8 cellular contexts compared by ENCODE assay signal in the genomic region with DNA sequence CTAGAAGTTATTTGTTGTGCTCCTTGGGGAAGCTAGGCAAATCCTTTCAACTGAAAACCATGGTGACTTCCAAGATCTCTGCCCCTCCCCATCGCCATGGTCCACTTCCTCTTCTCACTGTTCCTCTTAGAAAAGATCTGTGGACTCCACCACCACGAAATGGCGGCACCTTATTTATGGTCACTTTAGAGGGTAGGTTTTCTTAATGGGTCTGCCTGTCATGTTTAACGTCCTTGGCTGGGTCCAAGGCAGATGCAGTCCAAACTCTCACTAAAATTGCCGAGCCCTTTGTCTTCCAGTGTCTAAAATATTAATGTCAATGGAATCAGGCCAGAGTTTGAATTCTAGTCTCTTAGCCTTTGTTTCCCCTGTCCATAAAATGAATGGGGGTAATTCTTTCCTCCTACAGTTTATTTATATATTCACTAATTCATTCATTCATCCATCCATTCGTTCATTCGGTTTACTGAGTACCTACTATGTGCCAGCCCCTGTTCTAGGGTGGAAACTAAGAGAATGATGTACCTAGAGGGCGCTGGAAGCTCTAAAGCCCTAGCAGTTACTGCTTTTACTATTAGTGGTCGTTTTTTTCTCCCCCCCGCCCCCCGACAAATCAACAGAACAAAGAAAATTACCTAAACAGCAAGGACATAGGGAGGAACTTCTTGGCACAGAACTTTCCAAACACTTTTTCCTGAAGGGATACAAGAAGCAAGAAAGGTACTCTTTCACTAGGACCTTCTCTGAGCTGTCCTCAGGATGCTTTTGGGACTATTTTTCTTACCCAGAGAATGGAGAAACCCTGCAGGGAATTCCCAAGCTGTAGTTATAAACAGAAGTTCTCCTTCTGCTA. TPM values are rescaled to one million over a fixed set of nuclear protein-coding genes. Genes with fewer than 3 reads are reported as not detected.
A peak's percentile ranks its signal among the peaks of the same experiment; 100 is the strongest.
DNase-seq lines count a peak whose midpoint lies in the region; ATAC-seq, FAIRE-seq and TF ChIP-seq lines count a peak whose summit lies in the region.

No MANE protein-coding gene starts in this region.

- H3K27ac ChIP-seq in SU-DHL-6 (ENCODE audit: low read depth, low read length), result peak overlapping the region; percentile 85

- no peak for FAIRE-seq in HTR-8/SVneo (lab: Jason Lieb, UNC)

- TF ChIP-seq CTCF in SU-DHL-6 (IDR thresholded peaks at IDR 0.05; ENCODE audit: insufficient read depth, low read length, poor library complexity, severe bottlenecking), result peak; percentile 84

- H3K9ac ChIP-seq in SU-DHL-6 (ENCODE audit: low read length) (peak overlapping the region; percentile 94), mucosa of stomach (ENCODE audit: low read length) (peak overlapping the region; percentile 100)

- H3K9me3 ChIP-seq in SU-DHL-6 (ENCODE audit: insufficient read depth, low read length) (no peaks in the 10 kb centered on the region), mucosa of stomach (ENCODE audit: control insufficient read depth, low read length) (no peaks in the 10 kb centered on the region)

- peak overlapping the region; percentile 88 for H3K4me3 ChIP-seq in SU-DHL-6 (ENCODE audit: insufficient read depth, low read length, poor library complexity, severe bottlenecking)
- peak overlapping the region; percentile 97 for H3K4me3 ChIP-seq in mucosa of stomach (ENCODE audit: low read length)

- DNase-seq in EH (ENCODE audit: low read depth) (peak; percentile 26), ureter (ENCODE audit: low spot score) (no peak), HTR-8/SVneo (ENCODE audit: insufficient read length, low spot score) (no peak), ecto neural progenitor cell (ENCODE audit: low spot score) (no peak)
- peak; percentile 39 for DNase-seq in effector CD8-positive, alpha-beta T cell (lab: John Stamatoyannopoulos, UW)

- no peaks in the 10 kb centered on the region for H3K9me2 ChIP-seq in SU-DHL-6 (replicated peaks; ENCODE audit: insufficient read depth, low read length)

- peak overlapping the region; percentile 94 for H3K4me2 ChIP-seq in SU-DHL-6 (ENCODE audit: low read depth, low read length, poor library complexity, severe bottlenecking)

- H2AFZ ChIP-seq in SU-DHL-6 (ENCODE audit: low read depth, low read length, severe bottlenecking), result peak overlapping the region; percentile 84

- H3K36me3 ChIP-seq in SU-DHL-6 (ENCODE audit: low read length) (peaks cover 8% of the 10 kb centered on the region), mucosa of stomach (ENCODE audit: control insufficient read depth, insufficient read depth, low read length) (peaks cover under 1% of the 10 kb centered on the region)

- H3K27me3 ChIP-seq in SU-DHL-6 (ENCODE audit: low read length), result no peaks in the 10 kb centered on the region
- H3K27me3 ChIP-seq in mucosa of stomach (ENCODE audit: control insufficient read depth, insufficient read depth, low read length), result no peaks in the 10 kb centered on the region

- peak; percentile 27 for ATAC-seq in HG02588 (IDR thresholded peaks at IDR 0.05; ENCODE audit: unreplicated experiment)

- H3K4me1 ChIP-seq in mucosa of stomach (ENCODE audit: control insufficient read depth, insufficient read depth, low read length), result peaks cover 66% of the 10 kb centered on the region

- H3K79me2 ChIP-seq in SU-DHL-6 (ENCODE audit: insufficient read depth, low read length), result peaks cover 41% of the 10 kb centered on the region

- H3F3A ChIP-seq in SU-DHL-6 (ENCODE audit: insufficient read depth), result peaks cover 37% of the 10 kb centered on the region

- H4K20me1 ChIP-seq in SU-DHL-6 (ENCODE audit: low read depth, low read length), result peaks cover 27% of the 10 kb centered on the region

RNA-seq across cellular contexts. Expression of gene PATL2, which starts 0.7 kb away (rescaled TPM):
- total RNA-seq in ureter, result 4.0 TPM

RNA-seq across cellular contexts. Expression of gene B2M, which starts 0.9 kb away (rescaled TPM):
- 1,566 TPM for total RNA-seq in ureter

RNA-seq across cellular contexts. Expression of gene TRIM69, which starts 25.9 kb away (rescaled TPM):
- 25.7 TPM for total RNA-seq in ureter

RNA-seq across cellular contexts. Expression of gene SPG11, which starts 47.0 kb away (rescaled TPM):
- 155 TPM for total RNA-seq in ureter

Comparison
In these comparisons a context has a peak if more than half of its experiments do, and no peak if none do; other contexts are left out.
1. DNase-seq: peak in EH (single experiment) and effector CD8-positive, alpha-beta T cell (single experiment); none in ureter (single experiment), HTR-8/SVneo (single experiment) and ecto neural progenitor cell (single experiment).